1 cellular context compared by ENCODE assay signal in genomic region chr22:35437038-35437437, GRCh38.
TF ChIP-seq lines count a peak whose summit lies in the region.

No MANE protein-coding gene starts in this region.

TF ChIP-seq in WTC11, 78 proteins besides CTCF, POLR2A, EP300 and RAD21 (continued from another document):
- no peak for TF ChIP-seq ZNF317 (CRISPR knock-in tag; IDR thresholded peaks at IDR 0.05; ENCODE audit: borderline replicate concordance, low read depth)
- TF ChIP-seq ELF4 (CRISPR knock-in tag; IDR thresholded peaks at IDR 0.05; ENCODE audit: low read depth): no peak
- TF ChIP-seq ZNF423 (CRISPR knock-in tag; IDR thresholded peaks at IDR 0.05): no peak
- no peak for TF ChIP-seq AR (CRISPR knock-in tag; IDR thresholded peaks at IDR 0.05)
- TF ChIP-seq SMAD4 (CRISPR knock-in tag; IDR thresholded peaks at IDR 0.05): no peak
- TF ChIP-seq ZNF416 (CRISPR knock-in tag; IDR thresholded peaks at IDR 0.05): 0 out of 2 replicates have a peak, but pooled peaks have one; percentile 22
- TF ChIP-seq, protein P1, sequence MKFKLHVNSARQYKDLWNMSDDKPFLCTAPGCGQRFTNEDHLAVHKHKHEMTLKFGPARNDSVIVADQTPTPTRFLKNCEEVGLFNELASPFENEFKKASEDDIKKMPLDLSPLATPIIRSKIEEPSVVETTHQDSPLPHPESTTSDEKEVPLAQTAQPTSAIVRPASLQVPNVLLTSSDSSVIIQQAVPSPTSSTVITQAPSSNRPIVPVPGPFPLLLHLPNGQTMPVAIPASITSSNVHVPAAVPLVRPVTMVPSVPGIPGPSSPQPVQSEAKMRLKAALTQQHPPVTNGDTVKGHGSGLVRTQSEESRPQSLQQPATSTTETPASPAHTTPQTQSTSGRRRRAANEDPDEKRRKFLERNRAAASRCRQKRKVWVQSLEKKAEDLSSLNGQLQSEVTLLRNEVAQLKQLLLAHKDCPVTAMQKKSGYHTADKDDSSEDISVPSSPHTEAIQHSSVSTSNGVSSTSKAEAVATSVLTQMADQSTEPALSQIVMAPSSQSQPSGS (CRISPR knock-in tag; IDR thresholded peaks at IDR 0.05; ENCODE audit: borderline replicate concordance, low read depth): no peak
- TF ChIP-seq EMX1 (CRISPR knock-in tag; IDR thresholded peaks at IDR 0.05): no peak
- TF ChIP-seq NFYB (CRISPR knock-in tag; conservative IDR thresholded peaks at IDR 0.05; ENCODE audit: low read depth): peak; percentile 70
- no peak for TF ChIP-seq ZNF532 (CRISPR knock-in tag; IDR thresholded peaks at IDR 0.05; ENCODE audit: borderline replicate concordance)
- TF ChIP-seq CREB1 (CRISPR knock-in tag; IDR thresholded peaks at IDR 0.05): no peak
- TF ChIP-seq, protein P2, sequence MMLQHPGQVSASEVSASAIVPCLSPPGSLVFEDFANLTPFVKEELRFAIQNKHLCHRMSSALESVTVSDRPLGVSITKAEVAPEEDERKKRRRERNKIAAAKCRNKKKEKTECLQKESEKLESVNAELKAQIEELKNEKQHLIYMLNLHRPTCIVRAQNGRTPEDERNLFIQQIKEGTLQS (CRISPR knock-in tag; conservative IDR thresholded peaks at IDR 0.05): no peak
- peak; percentile 92 for TF ChIP-seq USF1 (CRISPR knock-in tag; IDR thresholded peaks at IDR 0.05)
- no peak for TF ChIP-seq ZNF263 (CRISPR knock-in tag; IDR thresholded peaks at IDR 0.05; ENCODE audit: low read depth)
- 0 out of 2 replicates have a peak, but pooled peaks have one; percentile 0 for TF ChIP-seq ERG (CRISPR knock-in tag; IDR thresholded peaks at IDR 0.05)
TF ChIP-seq in WTC11: peak in this region for 5.
